In genomic region chr9:70081120-70081495, GRCh38 we compare ENCODE assay signal across 10 cellular contexts. TPM values are rescaled to one million over a fixed set of nuclear protein-coding genes. Genes with fewer than 3 reads are reported as not detected.
DNase-seq lines count a peak whose midpoint lies in the region; ATAC-seq and TF ChIP-seq lines count a peak whose summit lies in the region.
"Had no signal": no experiment of that assay in that cellular context is flagged by ENCODE, and none has a peak within 500 bp of the region (broad histone marks: within the 10 kb centered on the region; RNA-seq: fewer than 3 reads in every experiment).

No MANE protein-coding gene starts in this region.

- H3K9me3 Mint-ChIP-seq in activated naive CD4-positive, alpha-beta T cell treated with anti-CD3 and anti-CD28 coated beads for 36 hours = no peaks in the 10 kb centered on the region

- H3K27ac ChIP-seq in SK-N-SH (ENCODE audit: low read depth in 2 of 2, low read length in 1 of 2) = no peak overlapping the region
- H3K27ac ChIP-seq in mammary epithelial cell (ENCODE audit: insufficient read depth, low read depth, low read length) = peak overlapping the region; percentile 17
- H3K27ac ChIP-seq in mesodermal cell (ENCODE audit: low read depth, low read length, severe bottlenecking) = peak overlapping the region; percentile 80
- H3K27ac ChIP-seq in uterus = peak overlapping the region; percentile 86 to 94

- H3K4me1 ChIP-seq in SK-N-SH (ENCODE audit: control insufficient read depth in 1 of 2, insufficient read depth in 2 of 2, low read depth in 1 of 2, low read length in 1 of 2) (no peaks in the 10 kb centered on the region; a peak in 1 of 4 replicates), mammary epithelial cell (ENCODE audit: insufficient read depth, low read length) (peaks cover 28% of the 10 kb centered on the region), mesodermal cell (ENCODE audit: control insufficient read depth, insufficient read depth, low read length, poor library complexity, severe bottlenecking) (peaks cover 16% of the 10 kb centered on the region), uterus (peaks cover 9 to 34% of the 10 kb centered on the region in 2 donors)

- H3K27me3 Mint-ChIP-seq in activated naive CD4-positive, alpha-beta T cell treated with anti-CD3 and anti-CD28 coated beads for 36 hours (ENCODE audit: low read depth) = peaks cover 10% of the 10 kb centered on the region

- dilution Hi-C loops in mammary epithelial cell (cut with HindIII; ENCODE audit: low sequenced_read_pairs) = loop anchor here (5.0 kb wide), 1 partner anchor 91 kb away; no protein-coding TSS in a partner anchor

- ATAC-seq in SK-N-SH treated with all-trans-retinoic acid at 6 μM for 48 hours = no peak
- ATAC-seq in HG02885 (IDR thresholded peaks at IDR 0.05; ENCODE audit: poor library complexity, unreplicated experiment) = no peak

- no peak for TF ChIP-seq RAD21 in SK-N-SH (IDR thresholded peaks at IDR 0.05; ENCODE audit: low read length)

- H3K27ac Mint-ChIP-seq in activated naive CD4-positive, alpha-beta T cell treated with anti-CD3 and anti-CD28 coated beads for 36 hours = no peak overlapping the region

- DNase-seq in SK-N-SH = no peak
- peak; percentile 64 for DNase-seq in mammary epithelial cell
- peak in 1 of 2 donors; percentile 69 for DNase-seq in uterus
- DNase-seq in activated naive CD4-positive, alpha-beta T cell treated with anti-CD3 and anti-CD28 coated beads for 36 hours = no peak
- no peak for DNase-seq in NCI-H774 (lab: John Stamatoyannopoulos, UW)
- DNase-seq: activated gamma-delta T cell treated with Interleukin-2 at 50 U/mL for 16 hours, NCI-H524 treated with DMSO at 0.1 percent for 48 hours had no signal

- TF ChIP-seq EP300 in SK-N-SH (IDR thresholded peaks at IDR 0.05; ENCODE audit: borderline replicate concordance in 1 of 2, low read depth in 1 of 2, low read length in 1 of 2) = no peak; a peak in 1 of 4 replicates

- in situ Hi-C loops in mammary epithelial cell (cut with MboI; ENCODE audit: low sequenced_read_pairs in 2 of 2) = no loop called here

- POLR2A ChIA-PET in SK-N-SH (lab: Yijun Ruan, JAX) = no interaction called here

- CTCF ChIA-PET in SK-N-SH (lab: Yijun Ruan, JAX) = interaction anchor here (0.8 to 1.6 kb wide), 2 partner anchors 15 to 32 kb away, joined by 3 to 5 read pairs; no protein-coding TSS in a partner anchor
- CTCF ChIA-PET in mammary epithelial cell (lab: Charles Lee; ENCODE audit: low non-redundant PET) = no interaction called here
- CTCF ChIA-PET in activated naive CD4-positive, alpha-beta T cell treated with anti-CD3 and anti-CD28 coated beads for 36 hours (lab: Charles Lee) = interaction anchor here (1.1 kb wide), 1 partner anchor 30 kb away, joined by 3 read pairs; no protein-coding TSS in a partner anchor

- no peaks in the 10 kb centered on the region for H3K36me3 ChIP-seq in SK-N-SH (replicated peaks in 1 of 2; ENCODE audit: control insufficient read depth in 1 of 2, insufficient read depth in 2 of 2, low read length in 1 of 2)
- H3K36me3 ChIP-seq in mammary epithelial cell (ENCODE audit: insufficient read depth, low read length) = no peaks in the 10 kb centered on the region
- H3K36me3 ChIP-seq in mesodermal cell (ENCODE audit: control insufficient read depth, insufficient read depth, low read length) = no peaks in the 10 kb centered on the region
- no peaks in the 10 kb centered on the region for H3K36me3 ChIP-seq in uterus

- TF ChIP-seq POLR2A in uterus (IDR thresholded peaks at IDR 0.05) = no peak

- no peaks in the 10 kb centered on the region for H3K36me3 Mint-ChIP-seq in activated naive CD4-positive, alpha-beta T cell treated with anti-CD3 and anti-CD28 coated beads for 36 hours (ENCODE audit: low read depth)

- H4K20me1 ChIP-seq in SK-N-SH (ENCODE audit: insufficient read depth) = no peaks in the 10 kb centered on the region
- no peaks in the 10 kb centered on the region for H4K20me1 ChIP-seq in mammary epithelial cell (ENCODE audit: insufficient read depth, low read length)

- intact Hi-C loops in mammary epithelial cell (cut with micrococcal nuclease) (loop anchor here (5.0 kb wide), 1 partner anchor 39 kb away; the partner anchor contains the start of gene MAMDC2), uterus (cut with DNase I; ENCODE audit: low total_unique reads) (no loop called here)
- intact Hi-C loops in activated naive CD4-positive, alpha-beta T cell treated with anti-CD3 and anti-CD28 coated beads for 36 hours (cut with micrococcal nuclease) = no loop called here

- H3K27me3 ChIP-seq in SK-N-SH (ENCODE audit: insufficient read depth) = no peaks in the 10 kb centered on the region
- no peaks in the 10 kb centered on the region for H3K27me3 ChIP-seq in mammary epithelial cell (ENCODE audit: insufficient read depth, low read length)
- no peaks in the 10 kb centered on the region for H3K27me3 ChIP-seq in uterus

- H3K4me1 Mint-ChIP-seq in activated naive CD4-positive, alpha-beta T cell treated with anti-CD3 and anti-CD28 coated beads for 36 hours (ENCODE audit: low read depth) = no peaks in the 10 kb centered on the region

- no peak for TF ChIP-seq CTCF in SK-N-SH (IDR thresholded peaks at IDR 0.05)
- TF ChIP-seq CTCF in mammary epithelial cell (conservative IDR thresholded peaks at IDR 0.05 in 1 of 2, IDR thresholded peaks at IDR 0.05 in 1 of 2; ENCODE audit: extremely low read depth in 1 of 2, insufficient read depth in 1 of 2, low read depth in 1 of 2, low read length in 2 of 2) = no peak
- TF ChIP-seq CTCF in uterus (IDR thresholded peaks at IDR 0.05) = no peak

- no peaks in the 10 kb centered on the region for H3F3A ChIP-seq in SK-N-SH (replicated peaks; ENCODE audit: insufficient read depth)

- no TSS peak for BruUV-seq in mammary epithelial cell (replicated peaks; lab: Mats Ljungman, UMichigan)

- WGBS in SK-N-SH (ENCODE audit: low lambda C conversion rate) = 13% methylated on average over 1 of the region's 1 CpG
- 7% methylated on average over 1 of the region's 1 CpG for WGBS in mammary epithelial cell (ENCODE audit: low coverage, missing lambda C conversion rate)
- WGBS in mesodermal cell (ENCODE audit: insufficient coverage in 2 of 2), 2 experiments = 80% methylated on average over 1 of the region's 1 CpG; no CpG with 5 or more reads in 1 of the 2 experiments

- H3K4me3 Mint-ChIP-seq in activated naive CD4-positive, alpha-beta T cell treated with anti-CD3 and anti-CD28 coated beads for 36 hours = no peak overlapping the region

- H3K9me3 ChIP-seq in SK-N-SH = no peaks in the 10 kb centered on the region
- no peaks in the 10 kb centered on the region for H3K9me3 ChIP-seq in mammary epithelial cell (replicated peaks; ENCODE audit: insufficient read depth, low read length)
- no peaks in the 10 kb centered on the region for H3K9me3 ChIP-seq in mesodermal cell (ENCODE audit: control insufficient read depth, low read length)
- no peaks in the 10 kb centered on the region for H3K9me3 ChIP-seq in uterus

- no peaks in the 10 kb centered on the region for H3K9me2 ChIP-seq in SK-N-SH

- no peak overlapping the region for H2AFZ ChIP-seq in SK-N-SH (ENCODE audit: low read depth)
- no peak overlapping the region for H2AFZ ChIP-seq in mammary epithelial cell (ENCODE audit: low read depth, low read length)

- H3K9ac ChIP-seq in SK-N-SH = no peak overlapping the region
- H3K9ac ChIP-seq in mammary epithelial cell (ENCODE audit: insufficient read depth, low read length) = no peak overlapping the region

- no peak overlapping the region for H3K4me3 ChIP-seq in SK-N-SH (ENCODE audit: low read depth in 2 of 2, low read length in 1 of 2)
- H3K4me3 ChIP-seq in mammary epithelial cell (replicated peaks in 1 of 3; ENCODE audit: insufficient read depth in 1 of 3, low read depth in 2 of 3, low read length in 3 of 3) = no peak overlapping the region
- no peak overlapping the region for H3K4me3 ChIP-seq in mesodermal cell (ENCODE audit: extremely low read depth, insufficient read depth, low read length, poor library complexity, severe bottlenecking)
- no peak overlapping the region for H3K4me3 ChIP-seq in uterus

- no peaks in the 10 kb centered on the region for H3K79me2 ChIP-seq in SK-N-SH (ENCODE audit: insufficient read depth)
- H3K79me2 ChIP-seq in mammary epithelial cell (ENCODE audit: insufficient read depth, low read length) = peaks cover 3% of the 10 kb centered on the region

- no peak overlapping the region for H3K4me2 ChIP-seq in SK-N-SH
- no peak overlapping the region for H3K4me2 ChIP-seq in mammary epithelial cell (ENCODE audit: insufficient read depth, low read depth, low read length)

TF ChIP-seq in SK-N-SH, 30 proteins besides CTCF, POLR2A, EP300 and RAD21 (continues in another document):
- TF ChIP-seq SIN3A (IDR thresholded peaks at IDR 0.05; ENCODE audit: borderline replicate concordance, low read depth, low read length) (no peak), TCF12 (IDR thresholded peaks at IDR 0.05) (peak; percentile 15)

TF ChIP-seq in SK-N-SH treated with all-trans-retinoic acid at 6 μM for 48 hours, 23 proteins besides CTCF, POLR2A, EP300 and RAD21:
- TF ChIP-seq RARB (CRISPR knock-in tag; IDR thresholded peaks at IDR 0.05) (no peak), ZFP3 (CRISPR knock-in tag; IDR thresholded peaks at IDR 0.05) (no peak)

RNA-seq across cellular contexts. Expression of gene MAMDC2, which starts 37.5 kb away (rescaled TPM):
- not detected in 2 replicates for polyA plus RNA-seq in SK-N-SH (2012; rRNA removed)
- under 0.01 TPM in 2 replicates for polyA plus RNA-seq in SK-N-SH (2012; cell fraction: cytosol; rRNA removed)
- 0.01 TPM in 1 of 2 replicates, not detected in the other for polyA plus RNA-seq in SK-N-SH (2012; cell fraction: nucleus; rRNA removed)
- total RNA-seq in mammary epithelial cell = 10 to 100 TPM in 1 of 2 donors, 1 to 10 TPM in 1; 8.3 to 33.5 TPM
- 10.9 TPM for polyA plus RNA-seq in mammary epithelial cell
- polyA minus RNA-seq in mammary epithelial cell = 13.5 TPM
- 19.1 TPM for polyA plus RNA-seq in mesodermal cell (2013, experiment 1 of 2)
- 20.0 TPM for polyA plus RNA-seq in mesodermal cell (2013, experiment 2 of 2)
- 100 to 1,000 TPM in 3 of 4 donors, 10 to 100 TPM in 1; 42.7 to 204 (median 138) TPM for total RNA-seq in uterus
- total RNA-seq in activated naive CD4-positive, alpha-beta T cell treated with anti-CD3 and anti-CD28 coated beads for 36 hours = not detected

Comparison
In these comparisons a context has a peak if more than half of its experiments do, and no peak if none do; other contexts are left out.
1. H3K27ac ChIP-seq: peak in mammary epithelial cell (single experiment), mesodermal cell (single experiment) and uterus (2 of 2); none in SK-N-SH (0 of 2).
2. RNA of gene MAMDC2, which starts 37.5 kb away (total RNA-seq): 42.7 to 204 TPM in uterus and 8.3 to 33.5 TPM in mammary epithelial cell; not detected in activated naive CD4-positive, alpha-beta T cell treated with anti-CD3 and anti-CD28 coated beads for 36 hours; every median in the first group is over 4 times any median in the second.